18 cellular contexts compared by ENCODE assay signal in the genomic region with DNA sequence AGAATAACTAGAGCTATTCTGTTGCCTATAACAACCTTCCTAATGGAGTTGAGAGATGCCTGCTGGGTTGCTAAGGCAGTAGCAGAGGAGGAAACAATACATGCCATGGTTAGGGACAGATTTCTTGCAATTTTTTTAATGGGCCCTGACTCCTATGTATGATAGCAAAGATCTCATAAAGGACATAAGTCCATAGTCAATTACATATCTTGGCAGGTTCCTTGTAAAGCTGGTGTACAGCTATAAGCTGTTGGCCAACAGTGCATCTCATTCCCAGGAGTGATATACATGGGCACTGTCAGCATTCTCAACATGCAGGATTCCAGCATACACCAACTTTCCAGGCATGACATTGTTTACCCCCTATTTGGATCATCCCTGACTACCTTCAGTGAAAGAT.
DNase-seq lines count a peak whose midpoint lies in the region; ATAC-seq and TF ChIP-seq lines count a peak whose summit lies in the region.
"Had no signal": no experiment of that assay in that cellular context is flagged by ENCODE, and none has a peak within 500 bp of the region (broad histone marks: within the 10 kb centered on the region; RNA-seq: fewer than 3 reads in every experiment).

No MANE protein-coding gene starts in this region.

- H3K4me1 ChIP-seq in colonic mucosa: no peaks in the 10 kb centered on the region
- no peaks in the 10 kb centered on the region for H3K4me1 ChIP-seq in mucosa of descending colon (ENCODE audit: low read depth)
- H3K4me1 ChIP-seq: BLaER1 treated with 17β-estradiol and CSF1 and Interleukin-3, amounts not matched to agents 10 nM and 100 nM; Caco-2 had no signal

- ATAC-seq in mucosa of descending colon: peak; percentile 76
- no peak for ATAC-seq in naive thymus-derived CD8-positive, alpha-beta T cell
- ATAC-seq: CD8-positive, alpha-beta T cell had no signal

- H3K4me3 Mint-ChIP-seq in naive thymus-derived CD8-positive, alpha-beta T cell: no peak overlapping the region
- H3K4me3 Mint-ChIP-seq: B cell; CD4-positive, alpha-beta T cell; CD8-positive, alpha-beta T cell had no signal

- H3K4me1 Mint-ChIP-seq in naive thymus-derived CD8-positive, alpha-beta T cell: no peaks in the 10 kb centered on the region
- H3K4me1 Mint-ChIP-seq: B cell had no signal

- no peak overlapping the region for H3K9ac ChIP-seq in colonic mucosa (ENCODE audit: low read depth in 2 of 2, low read length in 2 of 2)
- H3K9ac ChIP-seq: BLaER1 treated with 17β-estradiol and CSF1 and Interleukin-3, amounts not matched to agents 10 nM and 100 nM had no signal

- H3K27me3 Mint-ChIP-seq in naive thymus-derived CD8-positive, alpha-beta T cell: peaks cover 0 to 5% (median 0%) of the 10 kb centered on the region in 5 donors
- H3K27me3 Mint-ChIP-seq: CD4-positive, alpha-beta T cell had no signal

- no peak overlapping the region for H3K4me3 ChIP-seq in colonic mucosa
- no peak overlapping the region for H3K4me3 ChIP-seq in mucosa of descending colon
- H3K4me3 ChIP-seq: BLaER1 treated with 17β-estradiol and CSF1 and Interleukin-3, amounts not matched to agents 10 nM and 100 nM had no signal

- H3K27ac Mint-ChIP-seq in naive thymus-derived CD8-positive, alpha-beta T cell: no peak overlapping the region
- H3K27ac Mint-ChIP-seq: B cell; CD4-positive, alpha-beta T cell; CD8-positive, alpha-beta T cell had no signal

- H3K36me3 Mint-ChIP-seq in naive thymus-derived CD8-positive, alpha-beta T cell: peaks cover 0 to 11% (median 0%) of the 10 kb centered on the region in 3 donors
- H3K36me3 Mint-ChIP-seq: CD8-positive, alpha-beta T cell had no signal

- no peaks in the 10 kb centered on the region for H3K36me3 ChIP-seq in colonic mucosa
- H3K36me3 ChIP-seq in mucosa of descending colon (ENCODE audit: low read depth): no peaks in the 10 kb centered on the region
- H3K36me3 ChIP-seq: BLaER1 treated with 17β-estradiol and CSF1 and Interleukin-3, amounts not matched to agents 10 nM and 100 nM had no signal

- DNase-seq in NCI-H69 (lab: John Stamatoyannopoulos, UW) (peak; percentile 19), colonic mucosa (no peak), mucosa of descending colon (no peak), AG08396 (ENCODE audit: low spot score) (no peak), mesenteric fat pad (ENCODE audit: low spot score) (no peak)
- no peak for DNase-seq in naive thymus-derived CD8-positive, alpha-beta T cell
- DNase-seq: 8988T; ACHN; AML-193; Caco-2; Calu3; CD4-positive, alpha-beta T cell; CD8-positive, alpha-beta T cell; DMS79 treated with DMSO at 0.1 percent for 48 hours; GF-D8 had no signal

- intact Hi-C loops in colonic mucosa (cut with DNase I): no loop called here
- intact Hi-C loops in mucosa of descending colon (cut with DNase I, micrococcal nuclease): no loop called here

- no peaks in the 10 kb centered on the region for H3K27me3 ChIP-seq in colonic mucosa

- H3K9me3 ChIP-seq in colonic mucosa (no peaks in the 10 kb centered on the region), mucosa of descending colon (peaks cover 13% of the 10 kb centered on the region)
- H3K9me3 ChIP-seq: Caco-2 had no signal

- peaks cover 0 to 26% (median 14%) of the 10 kb centered on the region in 9 donors for H3K9me3 Mint-ChIP-seq in naive thymus-derived CD8-positive, alpha-beta T cell

- POLR2A ChIA-PET in naive thymus-derived CD8-positive, alpha-beta T cell (lab: Charles Lee): no interaction called here

- H3K27ac ChIP-seq in colonic mucosa: peak overlapping the region; percentile 7
- H3K27ac ChIP-seq: BLaER1 treated with 17β-estradiol and CSF1 and Interleukin-3, amounts not matched to agents 10 nM and 100 nM; C4-2B had no signal

- TF ChIP-seq CTCF in colonic mucosa (IDR thresholded peaks at IDR 0.05) (no peak), mucosa of descending colon (IDR thresholded peaks at IDR 0.05) (no peak)
